Comparison of ENCODE assay signal across 22 cellular contexts in the genomic region with DNA sequence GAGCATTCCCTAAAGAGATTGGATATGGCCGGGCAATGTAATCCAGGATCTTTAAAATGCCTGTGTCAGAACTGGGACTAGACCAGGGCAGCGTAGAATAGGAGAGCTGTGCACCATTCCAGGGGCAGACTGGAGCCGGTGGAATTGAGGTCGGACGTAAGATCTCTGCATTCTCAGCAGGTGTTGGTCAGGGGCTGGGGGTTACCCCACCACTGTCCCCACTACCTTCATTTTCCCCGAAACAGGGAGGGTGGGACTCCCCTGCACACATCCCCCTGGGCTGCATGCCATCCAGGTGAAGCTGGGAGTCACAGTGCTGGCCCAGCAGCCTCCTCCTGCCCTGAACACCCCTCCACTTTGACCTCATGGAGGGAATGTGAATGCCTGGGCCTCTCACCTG. TPM values are rescaled to one million over a fixed set of nuclear protein-coding genes. Genes with fewer than 3 reads are reported as not detected.
"Had no signal": no experiment of that assay in that cellular context is flagged by ENCODE, and none has a peak within 500 bp of the region (broad histone marks: within the 10 kb centered on the region; RNA-seq: fewer than 3 reads in every experiment).

No MANE protein-coding gene starts in this region.

- DNase-seq: activated CD4-positive, alpha-beta T cell treated with anti-CD3 and anti-CD28 coated beads for 4 hours; activated CD4-positive, alpha-beta T cell treated with anti-CD3 and anti-CD28 coated beads, Interleukin-2, amount 50 U/mL, for 48 hours; activated CD4-positive, CD25-positive, alpha-beta regulatory T cell; activated naive CD8-positive, alpha-beta T cell treated with anti-CD3 and anti-CD28 coated beads for 36 hours; esophagus squamous epithelium; gastrocnemius medialis; hypothalamus; mucosa of descending colon; nephron progenitor cell; nucleus accumbens; sigmoid colon; stimulated activated CD4-positive, alpha-beta T cell treated with anti-CD3 and anti-CD28 coated beads, Interleukin-15, amount 100 ng/mL, for 24 hours; T1000 had no signal

- H2AFZ ChIP-seq: parathyroid adenoma had no signal

- H3K9ac ChIP-seq: parathyroid adenoma had no signal

- H3K4me3 Mint-ChIP-seq: activated naive CD8-positive, alpha-beta T cell treated with anti-CD3 and anti-CD28 coated beads for 36 hours; activated T-helper 1 cell treated with anti-CD3 and anti-CD28 coated beads, Interleukin-12 subunit alpha, Interleukin-12 subunit beta, Interleukin-2, Interleukin-4 antibody, amounts not matched to agents 30 ng/mL and 10 ng/mL and 1 ng/mL, durations not matched to agents 14 hours and 24 hours and 36 hours; central memory CD8-positive, alpha-beta T cell; nephron progenitor cell; stimulated activated memory B cell treated with anti-CD40 and anti-IgM and Interleukin-4, amounts not matched to agents 10 μg/mL and 1 μg/mL and 100 μg/mL, for 72 hours; T-helper 1 cell treated with Interleukin-12 subunit alpha and Interleukin-12 subunit beta and Interleukin-4 antibody, amounts not matched to agents 30 μg/mL and 1 μg/mL, for 36 hours; type B pancreatic cell had no signal

- H3K27ac ChIP-seq: dorsolateral prefrontal cortex, esophagus squamous epithelium, parathyroid adenoma, sigmoid colon, thoracic aorta had no signal

- H3K79me2 ChIP-seq: parathyroid adenoma had no signal

- H3K4me1 Mint-ChIP-seq: nephron progenitor cell; stimulated activated memory B cell treated with anti-CD40 and anti-IgM and Interleukin-4, amounts not matched to agents 10 μg/mL and 1 μg/mL and 100 μg/mL, for 72 hours had no signal

- H3K27ac Mint-ChIP-seq: activated naive CD8-positive, alpha-beta T cell treated with anti-CD3 and anti-CD28 coated beads for 36 hours; activated T-helper 1 cell treated with anti-CD3 and anti-CD28 coated beads, Interleukin-12 subunit alpha, Interleukin-12 subunit beta, Interleukin-2, Interleukin-4 antibody, amounts not matched to agents 30 ng/mL and 10 ng/mL and 1 ng/mL, durations not matched to agents 14 hours and 24 hours and 36 hours; nephron progenitor cell; stimulated activated memory B cell treated with anti-CD40 and anti-IgM and Interleukin-4, amounts not matched to agents 10 μg/mL and 1 μg/mL and 100 μg/mL, for 72 hours; T-helper 1 cell treated with Interleukin-12 subunit alpha and Interleukin-12 subunit beta and Interleukin-4 antibody, amounts not matched to agents 30 μg/mL and 1 μg/mL, for 36 hours; type B pancreatic cell had no signal

- H3K4me2 ChIP-seq: smooth muscle cell had no signal

- H3K9me3 ChIP-seq: esophagus squamous epithelium, gastrocnemius medialis, mucosa of descending colon, sigmoid colon, thoracic aorta had no signal

- H3K27me3 ChIP-seq: dorsolateral prefrontal cortex, gastrocnemius medialis, sigmoid colon had no signal

- ATAC-seq: gastrocnemius medialis; mucosa of descending colon; stimulated activated memory B cell treated with anti-CD40 and anti-IgM and Interleukin-4, amounts not matched to agents 10 μg/mL and 1 μg/mL and 100 μg/mL, for 72 hours had no signal

- H3K9me3 Mint-ChIP-seq: activated naive CD8-positive, alpha-beta T cell treated with anti-CD3 and anti-CD28 coated beads for 36 hours; activated T-helper 1 cell treated with anti-CD3 and anti-CD28 coated beads, Interleukin-12 subunit alpha, Interleukin-12 subunit beta, Interleukin-2, Interleukin-4 antibody, amounts not matched to agents 30 ng/mL and 10 ng/mL and 1 ng/mL, durations not matched to agents 14 hours and 24 hours and 36 hours; central memory CD8-positive, alpha-beta T cell; nephron progenitor cell; stimulated activated memory B cell treated with anti-CD40 and anti-IgM and Interleukin-4, amounts not matched to agents 10 μg/mL and 1 μg/mL and 100 μg/mL, for 72 hours; T-helper 1 cell treated with Interleukin-12 subunit alpha and Interleukin-12 subunit beta and Interleukin-4 antibody, amounts not matched to agents 30 μg/mL and 1 μg/mL, for 36 hours; type B pancreatic cell had no signal

- H3K4me3 ChIP-seq: dorsolateral prefrontal cortex, esophagus squamous epithelium, gastrocnemius medialis, mucosa of descending colon, sigmoid colon, smooth muscle cell, thoracic aorta had no signal

- H3K36me3 Mint-ChIP-seq: activated naive CD8-positive, alpha-beta T cell treated with anti-CD3 and anti-CD28 coated beads for 36 hours; type B pancreatic cell had no signal

- H3K27me3 Mint-ChIP-seq: activated naive CD8-positive, alpha-beta T cell treated with anti-CD3 and anti-CD28 coated beads for 36 hours; central memory CD8-positive, alpha-beta T cell had no signal

- H3K4me1 ChIP-seq: parathyroid adenoma, sigmoid colon had no signal

RNA-seq across cellular contexts. Expression of gene LRRC46, which starts 27.7 kb away (rescaled TPM):
- total RNA-seq: smooth muscle cell had no signal

RNA-seq across cellular contexts. Expression of gene SP6, which starts 47.2 kb away (rescaled TPM):
- total RNA-seq: activated naive CD8-positive, alpha-beta T cell treated with anti-CD3 and anti-CD28 coated beads for 36 hours; thoracic aorta had no signal
